Comparison of ENCODE assay signal across 8 cellular contexts in genomic region chr11:68412593-68413475, GRCh38. TPM values are rescaled to one million over a fixed set of nuclear protein-coding genes. Genes with fewer than 3 reads are reported as not detected.
DNase-seq lines count a peak whose midpoint lies in the region; ATAC-seq and TF ChIP-seq lines count a peak whose summit lies in the region.

No MANE protein-coding gene starts in this region.

- peak; percentile 52 for DNase-seq in activated CD4-positive, alpha-beta T cell treated with anti-CD3 and anti-CD28 coated beads for 48 hours
- no peak for DNase-seq in activated CD4-positive, alpha-beta T cell treated with anti-CD3 and anti-CD28 coated beads for 1 hour
- DNase-seq in fibroblast of villous mesenchyme (ENCODE audit: low read depth) (peak; percentile 91), GDM1 (lab: John Stamatoyannopoulos, UW) (no peak), HEK293T (ENCODE audit: extremely low spot score) (no peak)
- peak in 2 of 3 experiments; percentile 2 to 22 for DNase-seq in stimulated activated CD4-positive, alpha-beta T cell treated with anti-CD3 and anti-CD28 coated beads, TNF-alpha, amount 100 ng/mL, for 24 hours (ENCODE audit: low read depth in 3 of 3)

- no peak for TF ChIP-seq CTCF in fibroblast of villous mesenchyme (IDR thresholded peaks at IDR 0.05; ENCODE audit: insufficient read depth, low read depth, low read length)

- peak; percentile 53 for ATAC-seq in HG03565 (IDR thresholded peaks at IDR 0.05; ENCODE audit: unreplicated experiment)
- no peak for ATAC-seq in GM18517 (IDR thresholded peaks at IDR 0.05; ENCODE audit: unreplicated experiment)

- CTCF ChIA-PET in HEK293T (lab: Yijun Ruan, JAX): no interaction called here

- no peak overlapping the region for H3K4me3 ChIP-seq in fibroblast of villous mesenchyme (ENCODE audit: low read depth, low read length)

- POLR2A ChIA-PET in HEK293T (lab: Yijun Ruan, JAX): no interaction called here

TF ChIP-seq in HEK293T, 16 proteins besides CTCF, POLR2A, EP300 and RAD21:
- TF ChIP-seq FOXA1 (IDR thresholded peaks at IDR 0.05): no peak
- no peak for TF ChIP-seq ELF4 (IDR thresholded peaks at IDR 0.05)
- no peak for TF ChIP-seq BHLHE40 (IDR thresholded peaks at IDR 0.05; ENCODE audit: borderline replicate concordance)
- no peak for TF ChIP-seq SP1 (IDR thresholded peaks at IDR 0.05)
- TF ChIP-seq LEF1 (IDR thresholded peaks at IDR 0.05; ENCODE audit: borderline replicate concordance): no peak
- TF ChIP-seq SUZ12 (IDR thresholded peaks at IDR 0.05): no peak
- no peak for TF ChIP-seq PKNOX1 (IDR thresholded peaks at IDR 0.05)

RNA-seq across cellular contexts. Expression of gene PPP6R3, which starts 47.7 kb away (rescaled TPM):
- total RNA-seq in fibroblast of villous mesenchyme: 131 and 218 TPM in 2 replicates

Comparison
In these comparisons a context has a peak if more than half of its experiments do, and no peak if none do; other contexts are left out.
1. DNase-seq: peak in activated CD4-positive, alpha-beta T cell treated with anti-CD3 and anti-CD28 coated beads for 48 hours (single experiment), fibroblast of villous mesenchyme (single experiment) and stimulated activated CD4-positive, alpha-beta T cell treated with anti-CD3 and anti-CD28 coated beads, TNF-alpha, amount 100 ng/mL, for 24 hours (2 of 3); none in activated CD4-positive, alpha-beta T cell treated with anti-CD3 and anti-CD28 coated beads for 1 hour (single experiment), GDM1 (single experiment) and HEK293T (single experiment).